ENCODE assay signal across 1 cellular context in the genomic region with DNA sequence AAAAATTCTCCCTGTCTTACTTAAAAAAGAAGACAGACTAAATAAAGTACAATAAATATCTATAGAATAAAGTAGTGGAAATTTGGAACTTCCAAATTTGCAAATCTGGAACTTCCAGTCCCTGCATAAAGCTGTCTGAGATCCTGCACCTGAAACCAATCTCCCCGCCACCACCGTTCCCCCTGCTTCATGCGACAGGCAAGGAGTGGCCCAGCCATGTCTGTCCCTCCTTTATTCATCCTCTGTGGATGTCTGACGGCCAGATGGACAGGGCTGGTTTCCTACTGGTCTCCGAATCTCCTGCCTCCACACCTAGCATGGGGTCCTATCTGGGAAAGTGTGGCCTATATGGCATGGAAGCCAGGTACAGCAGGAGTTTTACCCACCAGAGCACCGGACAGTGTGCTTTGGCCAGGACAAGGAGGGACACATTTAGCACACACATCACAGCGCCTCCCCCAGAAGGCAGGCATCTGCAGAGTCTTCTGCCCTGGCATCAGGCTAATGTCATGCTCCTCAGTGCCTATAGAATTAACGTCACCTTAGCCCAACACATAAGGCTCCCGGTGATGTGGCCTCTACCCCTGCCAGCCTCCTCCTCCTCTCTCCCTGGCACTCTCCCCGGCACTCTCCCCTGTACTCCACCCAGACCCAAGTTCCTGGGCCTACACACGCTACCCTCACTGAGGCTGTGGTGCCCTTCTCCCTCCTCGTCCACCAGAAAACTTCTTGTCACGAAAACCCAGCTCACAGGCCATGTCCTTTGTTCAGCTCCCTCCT.
TF ChIP-seq lines count a peak whose summit lies in the region.

No MANE protein-coding gene starts in this region.

TF ChIP-seq in IMR-90, 13 proteins besides CTCF, POLR2A, EP300 and RAD21 (continued from another document):
- TF ChIP-seq, protein P1, sequence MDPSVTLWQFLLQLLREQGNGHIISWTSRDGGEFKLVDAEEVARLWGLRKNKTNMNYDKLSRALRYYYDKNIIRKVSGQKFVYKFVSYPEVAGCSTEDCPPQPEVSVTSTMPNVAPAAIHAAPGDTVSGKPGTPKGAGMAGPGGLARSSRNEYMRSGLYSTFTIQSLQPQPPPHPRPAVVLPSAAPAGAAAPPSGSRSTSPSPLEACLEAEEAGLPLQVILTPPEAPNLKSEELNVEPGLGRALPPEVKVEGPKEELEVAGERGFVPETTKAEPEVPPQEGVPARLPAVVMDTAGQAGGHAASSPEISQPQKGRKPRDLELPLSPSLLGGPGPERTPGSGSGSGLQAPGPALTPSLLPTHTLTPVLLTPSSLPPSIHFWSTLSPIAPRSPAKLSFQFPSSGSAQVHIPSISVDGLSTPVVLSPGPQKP (IDR thresholded peaks at IDR 0.05; ENCODE audit: borderline replicate concordance, low read depth, low read length): no peak
- no peak for TF ChIP-seq FOS (IDR thresholded peaks at IDR 0.05; ENCODE audit: low read depth, low read length)
